10 cellular contexts compared by ENCODE assay signal in genomic region chr15:67784057-67784781, GRCh38. TPM values are rescaled to one million over a fixed set of nuclear protein-coding genes. Genes with fewer than 3 reads are reported as not detected.
DNase-seq lines count a peak whose midpoint lies in the region; ATAC-seq and TF ChIP-seq lines count a peak whose summit lies in the region.
"Had no signal": no experiment of that assay in that cellular context is flagged by ENCODE, and none has a peak within 500 bp of the region (broad histone marks: within the 10 kb centered on the region; RNA-seq: fewer than 3 reads in every experiment).

No MANE protein-coding gene starts in this region.

- CTCF ChIA-PET in activated B cell treated with CpG ODN at 0.5 μM for 24 hours (lab: Charles Lee) = interaction anchor here (1.3 to 4.9 kb wide), 7 partner anchors 36 to 327 kb away, joined by 5 to 56 read pairs (median 15); partner anchors contain the start of gene SKOR1

- H3K36me3 Mint-ChIP-seq in activated B cell treated with CpG ODN at 0.5 μM for 24 hours (ENCODE audit: low read depth) = no peaks in the 10 kb centered on the region
- H3K36me3 Mint-ChIP-seq in activated naive CD4-positive, alpha-beta T cell treated with anti-CD3 and anti-CD28 coated beads, Interleukin-2, amount 50 U/mL, for 72 hours = no peaks in the 10 kb centered on the region

- peaks cover 50% of the 10 kb centered on the region for H3K4me1 Mint-ChIP-seq in activated B cell treated with CpG ODN at 0.5 μM for 24 hours

- no peaks in the 10 kb centered on the region for H3K27me3 Mint-ChIP-seq in activated B cell treated with CpG ODN at 0.5 μM for 24 hours

- no peaks in the 10 kb centered on the region for H3K9me3 Mint-ChIP-seq in activated B cell treated with CpG ODN at 0.5 μM for 24 hours
- no peaks in the 10 kb centered on the region for H3K9me3 Mint-ChIP-seq in activated naive CD4-positive, alpha-beta T cell treated with anti-CD3 and anti-CD28 coated beads, Interleukin-2, amount 50 U/mL, for 72 hours
- H3K9me3 Mint-ChIP-seq: brain had no signal

- intact Hi-C loops in activated B cell treated with CpG ODN at 0.5 μM for 24 hours (cut with micrococcal nuclease) = loop anchor here (1.0 kb wide), 1 partner anchor 55 kb away; no protein-coding TSS in a partner anchor
- intact Hi-C loops in right cardiac atrium (cut with DNase I) = no loop called here
- intact Hi-C loops in left ventricle myocardium superior (cut with micrococcal nuclease) = no loop called here

- ATAC-seq in GM18499 (IDR thresholded peaks at IDR 0.05; ENCODE audit: insufficient read depth, unreplicated experiment) = peak; percentile 80
- peak; percentile 79 for ATAC-seq in GM21423 (IDR thresholded peaks at IDR 0.05; ENCODE audit: unreplicated experiment)
- peak; percentile 67 for ATAC-seq in HG03565 (IDR thresholded peaks at IDR 0.05; ENCODE audit: unreplicated experiment)
- peak; percentile 81 for ATAC-seq in activated B cell treated with CpG ODN at 0.5 μM for 24 hours (ENCODE audit: low read depth)
- ATAC-seq in right cardiac atrium = no peak
- no peak for ATAC-seq in activated naive CD4-positive, alpha-beta T cell treated with anti-CD3 and anti-CD28 coated beads, Interleukin-2, amount 50 U/mL, for 72 hours
- no peak for ATAC-seq in left ventricle myocardium superior

- no peak for TF ChIP-seq CTCF in activated B cell treated with CpG ODN at 0.5 μM for 24 hours (IDR thresholded peaks at IDR 0.05)

- no peaks in the 10 kb centered on the region for H3K27me3 ChIP-seq in right cardiac atrium (ENCODE audit: control insufficient read depth, insufficient read depth)

- H3K4me1 ChIP-seq in right cardiac atrium (ENCODE audit: control insufficient read depth, insufficient read depth, low read length) = no peaks in the 10 kb centered on the region

- no peak overlapping the region for H3K4me3 ChIP-seq in right cardiac atrium (ENCODE audit: low read length)

- peak; percentile 60 for DNase-seq in activated B cell treated with CpG ODN at 0.5 μM for 24 hours
- no peak for DNase-seq in H4 (ENCODE audit: low spot score)
- DNase-seq in right cardiac atrium = no peak
- DNase-seq in activated naive CD4-positive, alpha-beta T cell treated with anti-CD3 and anti-CD28 coated beads, Interleukin-2, amount 50 U/mL, for 72 hours (ENCODE audit: low spot score in 2 of 2) = no peak
- DNase-seq in left ventricle myocardium superior = no peak

- POLR2A ChIA-PET in activated B cell treated with CpG ODN at 0.5 μM for 24 hours (lab: Charles Lee) = interaction anchor here (0.6 to 2.5 kb wide), 11 partner anchors 35 to 665 kb away, joined by 3 to 12 read pairs (median 4); partner anchors contain the start of genes PIAS1 and RNU6-1

- no peaks in the 10 kb centered on the region for H3K9me3 ChIP-seq in right cardiac atrium (ENCODE audit: control insufficient read depth, low read length)

- no peak overlapping the region for H3K27ac ChIP-seq in right cardiac atrium (ENCODE audit: low read length)

- peak overlapping the region; percentile 38 for H3K4me3 Mint-ChIP-seq in activated B cell treated with CpG ODN at 0.5 μM for 24 hours

- H3K27ac Mint-ChIP-seq in activated B cell treated with CpG ODN at 0.5 μM for 24 hours = peak overlapping the region; percentile 87
- H3K27ac Mint-ChIP-seq in activated naive CD4-positive, alpha-beta T cell treated with anti-CD3 and anti-CD28 coated beads, Interleukin-2, amount 50 U/mL, for 72 hours = no peak overlapping the region

- 71% methylated on average over 4 of the region's 4 CpGs for WGBS in right cardiac atrium

RNA-seq across cellular contexts. Expression of gene SKOR1, which starts 41.1 kb away (rescaled TPM):
- 0.53 and 0.64 TPM in 2 replicates for total RNA-seq in activated B cell treated with CpG ODN at 0.5 μM for 24 hours
- not detected in 2 replicates for total RNA-seq in H4 (2014; rRNA removed; shearing (Covaris generic))
- total RNA-seq in right cardiac atrium = under 1 TPM; 0.17 to 0.28 (median 0.20) TPM
- polyA plus RNA-seq in right cardiac atrium = 0.11 TPM
- total RNA-seq in activated naive CD4-positive, alpha-beta T cell treated with anti-CD3 and anti-CD28 coated beads, Interleukin-2, amount 50 U/mL, for 72 hours = under 1 TPM in 1 of 2 donors, not detected in 1; 0.16 TPM
- total RNA-seq in left ventricle myocardium superior = 0.07 TPM

RNA-seq across cellular contexts. Expression of gene RNU6-1, which starts 55.6 kb away (rescaled TPM):
- not detected in 2 replicates for total RNA-seq in activated B cell treated with CpG ODN at 0.5 μM for 24 hours
- total RNA-seq in H4 (2014; rRNA removed; shearing (Covaris generic)) = not detected in 2 replicates
- total RNA-seq in right cardiac atrium = not detected
- not detected for polyA plus RNA-seq in right cardiac atrium
- total RNA-seq in activated naive CD4-positive, alpha-beta T cell treated with anti-CD3 and anti-CD28 coated beads, Interleukin-2, amount 50 U/mL, for 72 hours = not detected
- not detected for total RNA-seq in left ventricle myocardium superior
- polyA plus RNA-seq: neural cell had no signal

Comparison
In these comparisons a context has a peak if more than half of its experiments do, and no peak if none do; other contexts are left out.
1. ATAC-seq: peak in GM18499 (single experiment), GM21423 (single experiment), HG03565 (single experiment) and activated B cell treated with CpG ODN at 0.5 μM for 24 hours (single experiment); none in right cardiac atrium (0 of 2), activated naive CD4-positive, alpha-beta T cell treated with anti-CD3 and anti-CD28 coated beads, Interleukin-2, amount 50 U/mL, for 72 hours (0 of 2) and left ventricle myocardium superior (single experiment).